Comparison of ENCODE assay signal across 14 cellular contexts in the genomic region with DNA sequence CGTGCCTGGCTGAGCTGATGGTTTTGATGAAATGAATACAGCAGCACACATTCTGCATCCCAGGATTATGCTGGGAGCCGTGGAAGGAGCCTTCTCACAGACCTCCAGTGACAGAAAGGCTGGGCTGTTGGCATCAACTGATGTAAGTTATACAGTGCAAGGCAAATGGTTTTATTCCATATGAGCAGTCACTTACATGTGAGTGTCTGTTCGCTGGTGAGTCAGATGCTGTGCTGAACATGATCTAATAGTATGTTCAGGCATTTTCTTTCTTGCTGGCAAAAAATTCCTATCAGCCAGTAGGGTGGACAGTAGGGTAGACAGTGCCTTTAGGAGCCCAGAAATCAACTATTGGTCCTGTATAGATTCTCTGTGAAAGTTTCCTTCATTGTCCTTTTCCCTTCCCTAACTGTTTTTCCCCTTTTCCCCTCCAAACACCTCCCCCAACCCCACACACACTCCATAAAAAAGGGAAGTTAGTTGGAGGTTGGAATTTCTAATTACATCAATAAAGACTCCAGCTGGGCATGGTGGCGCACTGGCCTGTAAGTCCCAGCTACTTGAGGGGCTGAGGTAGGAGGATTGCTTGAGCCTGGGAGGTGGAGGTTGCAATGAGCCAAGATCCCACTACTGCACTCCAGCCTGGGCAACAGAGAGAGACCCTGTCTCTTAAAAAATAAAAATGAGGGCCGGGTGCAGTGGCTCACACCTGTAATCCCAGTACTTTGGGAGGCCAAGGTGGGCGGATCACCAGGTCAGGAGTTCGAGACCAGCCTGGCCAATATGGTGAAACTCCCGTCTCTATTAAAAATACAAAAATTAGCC. TPM values are rescaled to one million over a fixed set of nuclear protein-coding genes. Genes with fewer than 3 reads are reported as not detected.
A peak's percentile ranks its signal among the peaks of the same experiment; 100 is the strongest.
DNase-seq lines count a peak whose midpoint lies in the region; ATAC-seq, FAIRE-seq and TF ChIP-seq lines count a peak whose summit lies in the region.
"Had no signal": no experiment of that assay in that cellular context is flagged by ENCODE, and none has a peak within 500 bp of the region (broad histone marks: within the 10 kb centered on the region; RNA-seq: fewer than 3 reads in every experiment).

No MANE protein-coding gene starts in this region.

- 91 to 95% methylated on average over 8 of the region's 8 CpGs for WGBS in thyroid gland, 2 donors

- no peak overlapping the region for H3K9ac ChIP-seq in adipocyte (ENCODE audit: low read length)

- no peak overlapping the region for H3K27ac ChIP-seq in thyroid gland

- TF ChIP-seq POLR2A in thyroid gland (IDR thresholded peaks at IDR 0.05), result no peak

- H3K4me1 ChIP-seq in adipocyte (ENCODE audit: control insufficient read depth, insufficient read depth, low read length) (no peaks in the 10 kb centered on the region), thyroid gland (peaks cover 16 to 22% of the 10 kb centered on the region in 2 donors)

- H3K27me3 ChIP-seq in adipocyte (replicated peaks; ENCODE audit: control insufficient read depth, insufficient read depth, low read length), result no peaks in the 10 kb centered on the region
- no peaks in the 10 kb centered on the region for H3K27me3 ChIP-seq in thyroid gland

- DNase-seq in AG20443 (ENCODE audit: low spot score) (peak; percentile 58), HTR-8/SVneo (ENCODE audit: insufficient read length, low spot score) (peak; percentile 53), adipocyte (ENCODE audit: low read depth) (peak; percentile 58), glomerular visceral epithelial cell (ENCODE audit: extremely low spot score) (peak; percentile 48), NCI-H526 (lab: John Stamatoyannopoulos, UW) (no peak), COR-L47 (lab: John Stamatoyannopoulos, UW) (no peak), thyroid gland (no peak)
- DNase-seq: activated CD4-positive, alpha-beta T cell treated with anti-CD3 and anti-CD28 coated beads for 48 hours; activated naive CD4-positive, alpha-beta T cell treated with anti-CD3 and anti-CD28 coated beads, Interleukin-2, amount 50 U/mL, for 16 hours; CD4-positive, alpha-beta T cell; hippocampal formation; MM.1S; NCI-H748 treated with DMSO at 0.1 percent for 48 hours had no signal

- no peak overlapping the region for H3K4me3 ChIP-seq in adipocyte (ENCODE audit: low read length)
- no peak overlapping the region for H3K4me3 ChIP-seq in thyroid gland (replicated peaks in 1 of 3)

- H3K9me3 ChIP-seq in adipocyte (ENCODE audit: control insufficient read depth, low read length) (no peaks in the 10 kb centered on the region), thyroid gland (no peaks in the 10 kb centered on the region)

- peak; percentile 52 for FAIRE-seq in HTR-8/SVneo (lab: Jason Lieb, UNC)

- TF ChIP-seq CTCF in thyroid gland (IDR thresholded peaks at IDR 0.05), result no peak

- ATAC-seq in HG02938 (IDR thresholded peaks at IDR 0.05; ENCODE audit: unreplicated experiment), result no peak

- no peaks in the 10 kb centered on the region for H3K36me3 ChIP-seq in adipocyte (ENCODE audit: control insufficient read depth, insufficient read depth, low read length, severe bottlenecking)
- H3K36me3 ChIP-seq in thyroid gland, result no peaks in the 10 kb centered on the region

- intact Hi-C loops in thyroid gland (cut with DNase I), result no loop called here

RNA-seq across cellular contexts. Expression of gene LDHD, which starts 36.2 kb away (rescaled TPM):
- 10 to 100 TPM; 10.2 to 41.3 (median 26.3) TPM for total RNA-seq in thyroid gland
- total RNA-seq: CD4-positive, alpha-beta T cell had no signal

Comparison
In these comparisons a context has a peak if more than half of its experiments do, and no peak if none do; other contexts are left out.
1. DNase-seq: peak in AG20443 (single experiment), HTR-8/SVneo (single experiment), adipocyte (single experiment) and glomerular visceral epithelial cell (single experiment); none in NCI-H526 (0 of 2), COR-L47 (single experiment) and thyroid gland (0 of 2).